Comparison of ENCODE assay signal across 8 cellular contexts in the genomic region with DNA sequence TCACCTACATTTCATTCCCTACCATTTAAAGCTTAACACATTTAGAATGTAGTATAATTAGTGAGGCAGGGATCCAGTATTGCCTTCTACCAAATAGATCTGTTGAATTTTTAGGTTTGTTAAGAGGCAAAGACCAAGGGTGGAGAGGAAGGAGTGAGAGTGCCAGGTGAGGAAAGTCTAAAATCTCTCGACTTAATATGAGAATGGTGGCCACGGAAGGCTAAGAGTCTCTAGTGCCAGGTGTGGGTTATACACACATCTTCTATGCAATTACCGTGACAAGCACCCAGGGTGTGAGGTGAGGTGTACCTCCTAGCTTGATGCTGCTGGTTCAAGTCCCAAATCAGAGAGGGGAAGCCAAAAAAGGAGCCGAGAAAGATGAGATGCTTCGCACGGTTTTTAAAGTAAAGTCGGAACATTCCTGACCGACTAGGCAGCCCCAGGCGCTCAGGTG. TPM values are rescaled to one million over a fixed set of nuclear protein-coding genes. Genes with fewer than 3 reads are reported as not detected.
DNase-seq lines count a peak whose midpoint lies in the region; ATAC-seq and TF ChIP-seq lines count a peak whose summit lies in the region.

No MANE protein-coding gene starts in this region.

- H3K9me3 Mint-ChIP-seq in activated naive CD4-positive, alpha-beta T cell treated with anti-CD3 and anti-CD28 coated beads for 36 hours: no peaks in the 10 kb centered on the region

- H3K4me2 ChIP-seq in BLaER1: peak overlapping the region; percentile 91

- H3K4me3 ChIP-seq in BLaER1 (peak overlapping the region; percentile 68), iPS-18c (ENCODE audit: insufficient read depth, low read depth, low read length) (peak overlapping the region; percentile 65), testis (peak overlapping the region; percentile 66 to 75)

- H3K27ac Mint-ChIP-seq in activated naive CD4-positive, alpha-beta T cell treated with anti-CD3 and anti-CD28 coated beads for 36 hours: no peak overlapping the region

- H3K4me1 Mint-ChIP-seq in activated naive CD4-positive, alpha-beta T cell treated with anti-CD3 and anti-CD28 coated beads for 36 hours (ENCODE audit: low read depth): peaks cover 27% of the 10 kb centered on the region

- peak overlapping the region; percentile 92 for H3K4me3 Mint-ChIP-seq in activated naive CD4-positive, alpha-beta T cell treated with anti-CD3 and anti-CD28 coated beads for 36 hours

- in situ Hi-C loops in G401 (cut with HindIII; ENCODE audit: low sequenced_read_pairs): no loop called here

- ATAC-seq in GM19328 (IDR thresholded peaks at IDR 0.05; ENCODE audit: unreplicated experiment) (peak; percentile 1), HG03378 (IDR thresholded peaks at IDR 0.05; ENCODE audit: unreplicated experiment) (peak; percentile 25)

- no peaks in the 10 kb centered on the region for H3K36me3 Mint-ChIP-seq in activated naive CD4-positive, alpha-beta T cell treated with anti-CD3 and anti-CD28 coated beads for 36 hours (ENCODE audit: low read depth)

- TF ChIP-seq POLR2A in testis (IDR thresholded peaks at IDR 0.05): no peak

- no peak overlapping the region for H3K9ac ChIP-seq in BLaER1

- TF ChIP-seq CTCF in testis (IDR thresholded peaks at IDR 0.05): no peak

- H3K27me3 ChIP-seq in BLaER1 (peaks cover 28% of the 10 kb centered on the region), testis (no peaks in the 10 kb centered on the region)

- H3K4me1 ChIP-seq in BLaER1 (peaks cover 6% of the 10 kb centered on the region; the same call in 1 of the 2 replicates), testis (peaks cover 4% of the 10 kb centered on the region)

- CTCF ChIA-PET in activated naive CD4-positive, alpha-beta T cell treated with anti-CD3 and anti-CD28 coated beads for 36 hours (lab: Charles Lee): interaction anchor here (1.3 kb wide), 1 partner anchor 167 kb away, joined by 3 read pairs; no protein-coding TSS in a partner anchor

- DNase-seq in activated naive CD4-positive, alpha-beta T cell treated with anti-CD3 and anti-CD28 coated beads for 36 hours: peak; percentile 20
- peak; percentile 33 for DNase-seq in testis
- DNase-seq in glomerular visceral epithelial cell (ENCODE audit: extremely low spot score): no peak
- no peak for DNase-seq in G401 (ENCODE audit: low spot score)

- 4 to 5% methylated on average over 9 of the region's 9 CpGs for WGBS in testis, 2 donors

- H3K27ac ChIP-seq in BLaER1 (no peak overlapping the region), testis (peak overlapping the region; percentile 90 to 96)

- no peaks in the 10 kb centered on the region for H4K20me1 ChIP-seq in BLaER1

- intact Hi-C loops in activated naive CD4-positive, alpha-beta T cell treated with anti-CD3 and anti-CD28 coated beads for 36 hours (cut with micrococcal nuclease): loop anchor here (1.0 kb wide), 2 partner anchors 23 to 215 kb away; a partner anchor contains a TSS
- intact Hi-C loops in testis (cut with DNase I; ENCODE audit: low total_unique reads): no loop called here

- no peaks in the 10 kb centered on the region for H3K36me3 ChIP-seq in BLaER1
- no peaks in the 10 kb centered on the region for H3K36me3 ChIP-seq in testis (ENCODE audit: low read depth, missing control alignments)

- no peaks in the 10 kb centered on the region for H3K9me3 ChIP-seq in BLaER1
- no peaks in the 10 kb centered on the region for H3K9me3 ChIP-seq in iPS-18c (ENCODE audit: control insufficient read depth, insufficient read depth, low read length)
- no peaks in the 10 kb centered on the region for H3K9me3 ChIP-seq in testis

- peaks cover 18% of the 10 kb centered on the region for H3K27me3 Mint-ChIP-seq in activated naive CD4-positive, alpha-beta T cell treated with anti-CD3 and anti-CD28 coated beads for 36 hours (ENCODE audit: low read depth)

RNA-seq across cellular contexts. Expression of a gene that starts 0.4 kb away (rescaled TPM):
- total RNA-seq in activated naive CD4-positive, alpha-beta T cell treated with anti-CD3 and anti-CD28 coated beads for 36 hours: under 1 TPM in 1 of 2 experiments, not detected in 1; 0.07 TPM
- 10 to 100 TPM; 21.3 to 34.6 TPM for total RNA-seq in testis
- polyA plus RNA-seq in testis (ENCODE audit: insufficient read depth, low read depth, low replicate concordance): 49.2 TPM
- not detected in 2 replicates for total RNA-seq in G401 (2014; rRNA removed; shearing (Covaris generic))

RNA-seq across cellular contexts. Expression of a gene that starts 23.7 kb away (rescaled TPM):
- 10 to 100 TPM; 58.9 to 60.7 TPM for total RNA-seq in activated naive CD4-positive, alpha-beta T cell treated with anti-CD3 and anti-CD28 coated beads for 36 hours
- total RNA-seq in testis: 10 to 100 TPM; 49.2 to 68.5 TPM
- 83.3 TPM for polyA plus RNA-seq in testis (ENCODE audit: insufficient read depth, low read depth, low replicate concordance)
- total RNA-seq in G401 (2014; rRNA removed; shearing (Covaris generic)): 50.6 and 81.8 TPM in 2 replicates

Comparison
In these comparisons a context has a peak if more than half of its experiments do, and no peak if none do; other contexts are left out.
1. DNase-seq: peak in activated naive CD4-positive, alpha-beta T cell treated with anti-CD3 and anti-CD28 coated beads for 36 hours (single experiment) and testis (single experiment); none in glomerular visceral epithelial cell (single experiment) and G401 (single experiment).
2. RNA of a gene that starts 0.4 kb away (total RNA-seq): 21.3 to 34.6 TPM in testis; 0.07 TPM in activated naive CD4-positive, alpha-beta T cell treated with anti-CD3 and anti-CD28 coated beads for 36 hours and not detected in G401; every median in the first group is over 10 times any median in the second.
3. Peak in every context shown above with its lines, with median percentiles within 50 percentile points of each other: H3K4me3 ChIP-seq.